In the genomic region with DNA sequence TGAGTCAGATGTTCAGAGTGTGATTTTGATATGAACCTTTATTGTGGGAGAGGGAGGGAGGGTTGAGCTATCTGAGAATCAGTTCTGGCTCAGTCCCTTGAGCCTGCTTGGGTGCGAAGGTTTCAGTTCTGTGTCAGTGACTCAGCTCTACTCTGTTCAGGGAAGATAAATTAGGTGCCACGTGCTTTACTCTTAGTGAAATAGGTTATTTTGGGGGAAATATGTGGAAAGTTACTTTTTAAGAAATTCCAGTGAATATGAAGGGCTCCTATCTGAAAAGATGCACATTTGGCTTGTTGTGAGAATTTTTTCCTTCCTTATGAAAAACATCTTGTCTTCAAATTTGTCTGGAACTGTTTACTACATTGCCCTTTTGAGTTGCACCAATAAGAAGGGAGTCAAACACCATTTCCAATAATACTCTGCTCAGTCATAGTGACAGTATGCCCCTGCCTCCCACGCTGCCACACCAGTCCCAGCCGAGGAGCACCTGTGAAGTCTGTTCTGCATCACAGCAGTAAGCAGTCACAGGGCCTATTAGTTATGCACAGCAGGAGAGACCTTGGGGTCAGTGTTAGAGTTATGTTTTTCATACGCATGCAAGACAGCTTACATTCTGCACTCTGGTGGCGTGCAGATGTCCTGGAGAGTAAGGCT, we compare ENCODE assay signal across 8 cellular contexts. TPM values are rescaled to one million over a fixed set of nuclear protein-coding genes. Genes with fewer than 3 reads are reported as not detected.
DNase-seq lines count a peak whose midpoint lies in the region; ATAC-seq, FAIRE-seq and TF ChIP-seq lines count a peak whose summit lies in the region.

No MANE protein-coding gene starts in this region.

- peak; percentile 91 for ATAC-seq in GM21381 (IDR thresholded peaks at IDR 0.05; ENCODE audit: unreplicated experiment)
- ATAC-seq in HG03521 (IDR thresholded peaks at IDR 0.05; ENCODE audit: unreplicated experiment), result peak; percentile 96

- H3K9me3 Mint-ChIP-seq in astrocyte (ENCODE audit: unreplicated experiment), result no peaks in the 10 kb centered on the region

- TF ChIP-seq CTCF in GM12864 (IDR thresholded peaks at IDR 0.05; ENCODE audit: low read depth, low read length, missing control alignments) (no peak), astrocyte (IDR thresholded peaks at IDR 0.05; ENCODE audit: insufficient read depth, low read depth, low read length) (no peak)

- H3K4me1 Mint-ChIP-seq in astrocyte (ENCODE audit: low read depth, unreplicated experiment), result peaks cover 9% of the 10 kb centered on the region

- no peak overlapping the region for H3K4me2 ChIP-seq in astrocyte (ENCODE audit: low read length)

- no peaks in the 10 kb centered on the region for H3K36me3 ChIP-seq in astrocyte (ENCODE audit: insufficient read depth, low read length)

- H3K9me3 ChIP-seq in astrocyte (ENCODE audit: insufficient read depth, low read depth, low read length), result no peaks in the 10 kb centered on the region

- no peak overlapping the region for H3K9ac ChIP-seq in astrocyte (ENCODE audit: low read length)

- no peak overlapping the region for H3K27ac Mint-ChIP-seq in astrocyte (ENCODE audit: unreplicated experiment)

- H3K4me3 ChIP-seq in GM12864 (ENCODE audit: low read depth, low read length) (no peak overlapping the region), astrocyte (ENCODE audit: insufficient read depth, low read depth, low read length) (no peak overlapping the region)

- H3K4me1 ChIP-seq in astrocyte (ENCODE audit: insufficient read depth, low read length), result no peaks in the 10 kb centered on the region

- no peaks in the 10 kb centered on the region for H3K27me3 Mint-ChIP-seq in astrocyte (ENCODE audit: low read depth, unreplicated experiment)

- no peak overlapping the region for H3K4me3 Mint-ChIP-seq in astrocyte (ENCODE audit: unreplicated experiment)

- no peaks in the 10 kb centered on the region for H4K20me1 ChIP-seq in astrocyte (ENCODE audit: insufficient read depth, low read length)

- no peaks in the 10 kb centered on the region for H3K27me3 ChIP-seq in astrocyte (ENCODE audit: insufficient read depth, low read length)

- no peaks in the 10 kb centered on the region for H3K79me2 ChIP-seq in astrocyte (ENCODE audit: insufficient read depth, low read length)

- H3K36me3 Mint-ChIP-seq in astrocyte (ENCODE audit: low read depth, unreplicated experiment), result no peaks in the 10 kb centered on the region

- no peak overlapping the region for H2AFZ ChIP-seq in astrocyte (ENCODE audit: low read depth, low read length)

- H3K27ac ChIP-seq in astrocyte (ENCODE audit: low read depth, low read length), result no peak overlapping the region

- DNase-seq in GM12864 (ENCODE audit: low read depth), result peak; percentile 79
- peak; percentile 74 for DNase-seq in astrocyte (ENCODE audit: low read depth)
- peak; percentile 45 to 51 for DNase-seq in stimulated activated CD4-positive, alpha-beta T cell treated with anti-CD3 and anti-CD28 coated beads, Interleukin-15, amount 100 ng/mL, for 48 hours (ENCODE audit: low read depth in 2 of 2)
- DNase-seq in HuH-7 (ENCODE audit: low spot score), result no peak
- DNase-seq in NCI-H524 (lab: John Stamatoyannopoulos, UW), result no peak
- no peak for DNase-seq in NCI-H1105 (lab: John Stamatoyannopoulos, UW)

- peak; percentile 20 for FAIRE-seq in astrocyte (lab: Jason Lieb, UNC)

RNA-seq across cellular contexts. Expression of gene DNAH7, which starts 32.8 kb away (rescaled TPM):
- 0.79 and 1.2 TPM in 2 replicates for total RNA-seq in astrocyte

Comparison
In these comparisons a context has a peak if more than half of its experiments do, and no peak if none do; other contexts are left out.
1. DNase-seq: peak in GM12864 (single experiment), astrocyte (single experiment) and stimulated activated CD4-positive, alpha-beta T cell treated with anti-CD3 and anti-CD28 coated beads, Interleukin-15, amount 100 ng/mL, for 48 hours (2 of 2); none in HuH-7 (single experiment), NCI-H524 (0 of 2) and NCI-H1105 (single experiment).